In genomic region chr3:141444586-141445285, GRCh38 we compare ENCODE assay signal across 21 cellular contexts. TPM values are rescaled to one million over a fixed set of nuclear protein-coding genes. Genes with fewer than 3 reads are reported as not detected.
DNase-seq lines count a peak whose midpoint lies in the region; ATAC-seq, FAIRE-seq and TF ChIP-seq lines count a peak whose summit lies in the region.
"Had no signal": no experiment of that assay in that cellular context is flagged by ENCODE, and none has a peak within 500 bp of the region (broad histone marks: within the 10 kb centered on the region; RNA-seq: fewer than 3 reads in every experiment).

No MANE protein-coding gene starts in this region.

- H3K4me2 ChIP-seq in GM12878 (ENCODE audit: control insufficient read depth, insufficient read depth) (no peak overlapping the region), PC-3 (ENCODE audit: low read length) (no peak overlapping the region)

- intact Hi-C loops in GM12878 (cut with micrococcal nuclease; ENCODE audit: unreplicated experiment): loop anchor here (5.0 kb wide), 1 partner anchor 42 kb away; no protein-coding TSS in a partner anchor
- intact Hi-C loops in PC-3 (cut with micrococcal nuclease): loop anchor here (5.0 kb wide), 1 partner anchor 37 kb away; no protein-coding TSS in a partner anchor

- H3K9me3 ChIP-seq in GM12878 (replicated peaks; ENCODE audit: control insufficient read depth, insufficient read depth, low read length) (no peaks in the 10 kb centered on the region), PC-3 (ENCODE audit: low read length) (no peaks in the 10 kb centered on the region)

- no peak overlapping the region for H3K9ac ChIP-seq in GM12878 (ENCODE audit: control insufficient read depth, insufficient read depth, low read length)
- no peak overlapping the region for H3K9ac ChIP-seq in PC-3 (ENCODE audit: low read length)

- in situ Hi-C loops in GM12878 (cut with MboI): loop anchor here (5.0 kb wide), 1 partner anchor 77 kb away; the partner anchor contains the start of gene ZBTB38

- no peak for FAIRE-seq in GM12878 (lab: Jason Lieb, UNC)
- FAIRE-seq: H1, HTR-8/SVneo had no signal

- TF ChIP-seq CTCF in AG09309 (IDR thresholded peaks at IDR 0.05; ENCODE audit: control insufficient read depth, insufficient read depth, low read depth, low read length, missing control alignments): no peak
- no peak for TF ChIP-seq CTCF in GM12878 (IDR thresholded peaks at IDR 0.05 in 2 of 3, conservative IDR thresholded peaks at IDR 0.05 in 1 of 3; ENCODE audit: control insufficient read depth in 2 of 3, extremely low read depth in 1 of 3, insufficient read depth in 1 of 3, low read depth in 3 of 3, low read length in 3 of 3)
- no peak for TF ChIP-seq CTCF in PC-3 (conservative IDR thresholded peaks at IDR 0.05; ENCODE audit: low read depth, low read length)

- TF ChIP-seq POLR2A in GM12878 (IDR thresholded peaks at IDR 0.05; ENCODE audit: low read depth, low read length): no peak

- ATAC-seq in GM12878: no peak
- ATAC-seq in PC-3: no peak
- no peak for ATAC-seq in HG02678 (IDR thresholded peaks at IDR 0.05; ENCODE audit: unreplicated experiment)

- no peaks in the 10 kb centered on the region for H3K9me3 Mint-ChIP-seq in immature natural killer cell

- POLR2A ChIA-PET in GM12878 (lab: Charles Lee): interaction anchor here (1.1 kb wide), 1 partner anchor 82 kb away, joined by 3 read pairs; no protein-coding TSS in a partner anchor
- POLR2A ChIA-PET in PC-3 (lab: Charles Lee; ENCODE audit: unreplicated experiment): no interaction called here

- peak overlapping the region in 1 of 6 donors; percentile 24 for H3K27ac Mint-ChIP-seq in immature natural killer cell

- peaks cover 27 to 42% (median 28%) of the 10 kb centered on the region in 3 donors for H3K36me3 Mint-ChIP-seq in immature natural killer cell

- SMC1A ChIA-PET in GM12878 (lab: Charles Lee; ENCODE audit: uncharacterized antibody, unreplicated experiment): interaction anchor here (1.4 to 12.0 kb wide), 5 partner anchors 10 to 136 kb away, joined by 3 to 209 read pairs (median 6); no protein-coding TSS in a partner anchor

- CTCF ChIA-PET in GM12878 (lab: Yijun Ruan, JAX): interaction anchor here (1.7 to 5.4 kb wide), 2 partner anchors 9 to 10 kb away, joined by 8 to 87 read pairs; no protein-coding TSS in a partner anchor
- CTCF ChIA-PET in PC-3 (lab: Charles Lee): no interaction called here

- DNase-seq in AG09309 (ENCODE audit: low read depth): peak; percentile 64
- peak; percentile 56 for DNase-seq in GM03348 (ENCODE audit: low spot score)
- DNase-seq in GM12878 (ENCODE audit: low read depth, low spot score): no peak
- peak; percentile 84 for DNase-seq in iris pigment epithelial cell (ENCODE audit: low read depth)
- DNase-seq in iPS-NIHi11 (ENCODE audit: low spot score): no peak
- DNase-seq in immature natural killer cell: no peak
- DNase-seq in PC-3: no peak
- DNase-seq: COR-L47, DMS153, EL, MV-4-11, NCI-H1436, NCI-H2029, NCI-H2171, NCI-H446 treated with DMSO at 0.1 percent for 48 hours, OCI-M1 had no signal

- H3K4me3 Mint-ChIP-seq in immature natural killer cell: no peak overlapping the region

- TF ChIP-seq EP300 in GM12878 (IDR thresholded peaks at IDR 0.05; ENCODE audit: borderline replicate concordance in 1 of 2, control insufficient read depth in 1 of 2, low read depth in 2 of 2, low read length in 2 of 2): no peak

- peaks cover 24% of the 10 kb centered on the region for H3K79me2 ChIP-seq in GM12878 (ENCODE audit: control insufficient read depth, insufficient read depth, low read length)
- H3K79me2 ChIP-seq in PC-3 (ENCODE audit: low read length): no peaks in the 10 kb centered on the region

- H3K4me3 ChIP-seq in AG09309 (ENCODE audit: control insufficient read depth, low read depth, low read length) (no peak overlapping the region), GM12878 (no peak overlapping the region), PC-3 (ENCODE audit: low read length) (no peak overlapping the region)

- H3K27me3 Mint-ChIP-seq in immature natural killer cell (ENCODE audit: low read depth in 3 of 3): peaks cover 0 to 2% (median 0%) of the 10 kb centered on the region in 3 donors

- H3K9me2 ChIP-seq in PC-3 (replicated peaks; ENCODE audit: low read length): no peaks in the 10 kb centered on the region

- TF ChIP-seq RAD21 in GM12878 (IDR thresholded peaks at IDR 0.05; ENCODE audit: insufficient read depth, low read depth, low read length): no peak

- H2AFZ ChIP-seq in GM12878 (ENCODE audit: control insufficient read depth, low read depth, low read length): no peak overlapping the region
- no peak overlapping the region for H2AFZ ChIP-seq in PC-3 (ENCODE audit: low read length)

- H3K4me1 ChIP-seq in GM12878 (ENCODE audit: control insufficient read depth, insufficient read depth, low read length): peaks cover 16% of the 10 kb centered on the region
- H3K4me1 ChIP-seq in PC-3 (ENCODE audit: insufficient read depth, low read length): no peaks in the 10 kb centered on the region; the same call in 1 of the 2 replicates

- no peaks in the 10 kb centered on the region for H4K20me1 ChIP-seq in GM12878 (ENCODE audit: control insufficient read depth, insufficient read depth)
- H4K20me1 ChIP-seq in PC-3 (ENCODE audit: low read length): no peaks in the 10 kb centered on the region

- H3K4me1 Mint-ChIP-seq in immature natural killer cell: peaks cover 19 to 37% of the 10 kb centered on the region in 2 donors

- BruUV-seq in GM12878 (replicated peaks; lab: Mats Ljungman, UMichigan) (TSS peak; percentile 20), PC-3 (replicated peaks; lab: Mats Ljungman, UMichigan) (no TSS peak)

- RAD21 ChIA-PET in GM12878 (lab: Charles Lee; ENCODE audit: unreplicated experiment): interaction anchor here (0.6 to 5.7 kb wide), 4 partner anchors 10 to 84 kb away, joined by 3 to 69 read pairs (median 33); partner anchors contain the start of gene ZBTB38

- no peaks in the 10 kb centered on the region for H3K27me3 ChIP-seq in GM12878 (replicated peaks in 1 of 2; ENCODE audit: control insufficient read depth in 2 of 2, insufficient read depth in 2 of 2, low read length in 1 of 2)
- no peaks in the 10 kb centered on the region for H3K27me3 ChIP-seq in PC-3 (ENCODE audit: low read length)

- H3K27ac ChIP-seq in GM12878 (ENCODE audit: control insufficient read depth, insufficient read depth): no peak overlapping the region
- no peak overlapping the region for H3K27ac ChIP-seq in PC-3 (ENCODE audit: low read length)
- H3K27ac ChIP-seq: HL-60, RWPE1 had no signal

- no peaks in the 10 kb centered on the region for H3F3A ChIP-seq in PC-3 (ENCODE audit: low read length, unreplicated experiment)

- H3K36me3 ChIP-seq in GM12878 (ENCODE audit: control insufficient read depth in 2 of 2, insufficient read depth in 2 of 2, low read length in 1 of 2) (peaks cover 11 to 42% of the 10 kb centered on the region in 2 experiments), PC-3 (ENCODE audit: low read depth, low read length) (peaks cover 12% of the 10 kb centered on the region)

- WGBS in GM12878 (ENCODE audit: insufficient coverage, insufficient replicate concordance, low lambda C conversion rate, missing lambda C conversion rate): 97% methylated on average over 14 of the region's 14 CpGs

TF ChIP-seq in GM12878, 131 proteins besides CTCF, POLR2A, EP300 and RAD21 (continues in another document):
- no peak for TF ChIP-seq JUNB (IDR thresholded peaks at IDR 0.05)
- TF ChIP-seq ZNF217 (IDR thresholded peaks at IDR 0.05): no peak
- TF ChIP-seq E4F1 (IDR thresholded peaks at IDR 0.05; ENCODE audit: borderline replicate concordance, partially characterized antibody): no peak
- no peak for TF ChIP-seq IRF4 (IDR thresholded peaks at IDR 0.05; ENCODE audit: low read depth, low read length)

RNA-seq across cellular contexts. Expression of gene RASA2, which starts 42.1 kb away (rescaled TPM):
- total RNA-seq in GM12878 (2013; cell fraction: nucleolus; rRNA removed): 30.0 and 31.2 TPM in 2 replicates
- total RNA-seq in GM12878 (2014; rRNA removed) (5.6 and 8.3 TPM in 2 replicates), GM12878 (2014; rRNA removed; fragmentation: Illumina TruSeq; extraction: Trizol) (8.8 and 9.4 TPM in 2 replicates), GM12878 (2021) (7.1 and 7.3 TPM in 2 replicates), PC-3 (2014; rRNA removed) (3.7 and 4.0 TPM in 2 replicates)
- polyA plus RNA-seq in GM12878 (2011; ENCODE audit: low read depth): 1.9 TPM
- polyA plus RNA-seq in GM12878 (2011; rRNA removed) (7.4 and 13.0 TPM in 2 replicates), GM12878 (2014; fragmentation: Illumina TruSeq; extraction: Trizol) (7.2 and 8.3 TPM in 2 replicates), GM12878 (2014; fragmentation: Nextera tagmentation; extraction: Ambion mirVana) (1 to 10 TPM; 1.9 to 2.2 TPM), GM12878 (2014; rRNA removed) (3.2 and 4.2 TPM in 2 replicates), GM12878 (2016; fragmentation: Nextera tagmentation; extraction: Ambion mirVana) (1 to 10 TPM; 7.4 to 8.0 TPM), immature natural killer cell (10 to 100 TPM; 32.6 to 48.7 (median 45.9) TPM)
- 2.5 and 2.9 TPM in 2 replicates for polyA plus RNA-seq in GM12878 (2011; cell fraction: cytosol; rRNA removed)
- polyA plus RNA-seq in GM12878 (2011; cell fraction: nucleus; rRNA removed): 7.4 and 8.6 TPM in 2 replicates
- polyA plus RNA-seq in GM12878 (2012): 3.0 and 5.1 TPM in 2 replicates
- polyA minus RNA-seq in GM12878 (2011; rRNA and poly(A)+ RNA removed): 5.9 and 9.2 TPM in 2 replicates
- polyA minus RNA-seq in GM12878 (2011; cell fraction: cytosol; rRNA and poly(A)+ RNA removed): 2.7 and 4.3 TPM in 2 replicates
- 2.4 and 5.4 TPM in 2 replicates for polyA minus RNA-seq in GM12878 (2011; cell fraction: nucleus; rRNA and poly(A)+ RNA removed)

Comparison
In these comparisons a context has a peak if more than half of its experiments do, and no peak if none do; other contexts are left out.
1. DNase-seq: peak in AG09309 (single experiment), GM03348 (single experiment) and iris pigment epithelial cell (single experiment); none in GM12878 (single experiment), iPS-NIHi11 (single experiment), immature natural killer cell (0 of 3) and PC-3 (single experiment).